29 cellular contexts compared by ENCODE assay signal in genomic region chr16:3769942-3770341, GRCh38.
"Had no signal": no experiment of that assay in that cellular context is flagged by ENCODE, and none has a peak within 500 bp of the region (broad histone marks: within the 10 kb centered on the region; RNA-seq: fewer than 3 reads in every experiment).

No MANE protein-coding gene starts in this region.

- H3K9me3 Mint-ChIP-seq: immature natural killer cell; mesothelial cell of epicardium; naive B cell; natural killer cell; nephron progenitor cell; neural progenitor cell; stimulated activated effector memory CD8-positive, alpha-beta T cell treated with anti-CD3 and anti-CD28 coated beads, Interleukin-12 subunit alpha, Interleukin-12 subunit beta, amount 100 ng/mL, for 72 hours had no signal

- H3K27ac Mint-ChIP-seq: stimulated activated effector memory CD8-positive, alpha-beta T cell treated with anti-CD3 and anti-CD28 coated beads, Interleukin-12 subunit alpha, Interleukin-12 subunit beta, amount 100 ng/mL, for 72 hours had no signal

- H3K9ac ChIP-seq: neural progenitor cell, parathyroid adenoma had no signal

- H3K27me3 ChIP-seq: left lung, neural progenitor cell, neutrophil, spleen, stomach, tibial artery, uterus had no signal

- H3K4me3 ChIP-seq: left lung, lower lobe of right lung, neural progenitor cell, prostate gland, spleen, stomach, thoracic aorta, tibial artery, uterus had no signal

- H3K4me1 Mint-ChIP-seq: nephron progenitor cell, neural progenitor cell had no signal

- H3K9me3 ChIP-seq: left lung, lower lobe of right lung, neutrophil, prostate gland, spleen, stomach, thoracic aorta, tibial artery, uterus had no signal

- H3K4me3 Mint-ChIP-seq: immature natural killer cell; mesothelial cell of epicardium; naive B cell; nephron progenitor cell; neural progenitor cell; stimulated activated effector memory CD8-positive, alpha-beta T cell treated with anti-CD3 and anti-CD28 coated beads, Interleukin-12 subunit alpha, Interleukin-12 subunit beta, amount 100 ng/mL, for 72 hours had no signal

- H3K27ac ChIP-seq: left lung, lower lobe of right lung, neural progenitor cell, neutrophil, parathyroid adenoma, prostate gland, spleen, stomach, thoracic aorta, tibial artery, uterus had no signal

- H3K27me3 Mint-ChIP-seq: naive B cell had no signal

- H3K4me2 ChIP-seq: neural progenitor cell had no signal

- H3K4me1 ChIP-seq: neural progenitor cell, parathyroid adenoma, prostate gland, uterus had no signal

- DNase-seq: immature natural killer cell; kidney; left colon; left lung; lower lobe of right lung; mammary epithelial cell; mesenchymal stem cell; naive B cell; natural killer cell; nephron progenitor cell; occipital lobe; retina; small intestine; spleen; stimulated activated CD4-positive, alpha-beta T cell treated with anti-CD3 and anti-CD28 coated beads, Interleukin-4, amount 100 ng/mL, for 24 hours; stimulated activated naive CD8-positive, alpha-beta T cell treated with anti-CD3 and anti-CD28 coated beads, Interleukin-15, Interleukin-2, amounts not matched to agents 100 U/mL and 50 U/mL, for 24 hours; stomach; tibial artery; trophoblast cell; uterus had no signal

- ATAC-seq: left colon; left lung; lower lobe of right lung; natural killer cell; right cardiac atrium; sciatic nerve; stimulated activated effector memory CD8-positive, alpha-beta T cell treated with anti-CD3 and anti-CD28 coated beads, Interleukin-12 subunit alpha, Interleukin-12 subunit beta, amount 100 ng/mL, for 72 hours; stimulated activated naive CD8-positive, alpha-beta T cell treated with anti-CD3 and anti-CD28 coated beads, Interleukin-15, Interleukin-2, amounts not matched to agents 100 U/mL and 50 U/mL, for 24 hours had no signal

- H3K36me3 ChIP-seq: uterus had no signal
